In the genomic region with DNA sequence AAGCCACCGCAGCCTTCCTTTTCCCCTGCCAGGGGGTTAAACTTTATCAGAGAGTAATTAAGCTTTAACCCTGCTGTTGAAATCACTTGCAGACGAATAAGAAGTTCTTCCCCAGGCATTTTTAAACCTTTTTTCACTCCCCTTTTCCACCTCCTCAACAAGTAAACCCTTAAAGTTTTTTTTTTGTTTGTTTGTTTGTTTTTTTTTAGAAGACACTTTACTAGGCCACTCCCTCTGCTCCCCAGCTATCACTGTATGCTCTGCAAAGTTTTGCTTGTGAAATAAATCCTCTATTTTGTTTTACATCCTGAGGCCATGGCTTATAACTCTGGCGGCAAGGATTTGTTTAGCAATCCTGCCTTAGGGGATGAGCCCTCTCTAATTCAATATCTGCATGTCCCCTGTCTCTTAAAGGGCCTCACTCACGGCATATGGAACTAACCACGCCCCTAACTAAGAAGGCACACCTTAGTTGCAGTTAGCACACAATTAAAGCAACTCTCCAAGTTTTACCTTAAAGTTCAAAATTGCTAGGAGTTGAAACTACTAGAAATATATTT, we compare ENCODE assay signal across 8 cellular contexts.
DNase-seq lines count a peak whose midpoint lies in the region; ATAC-seq and TF ChIP-seq lines count a peak whose summit lies in the region.

No MANE protein-coding gene starts in this region.

- no peaks in the 10 kb centered on the region for H3K9me3 ChIP-seq in A673 (ENCODE audit: low read depth, low read length, poor library complexity, severe bottlenecking)
- no peaks in the 10 kb centered on the region for H3K9me3 ChIP-seq in iPS-18a (ENCODE audit: control insufficient read depth, low read depth, low read length)

- peak overlapping the region; percentile 72 for H3K9ac ChIP-seq in iPS-18a (ENCODE audit: low read length)

- H3K27me3 ChIP-seq in A673 (replicated peaks; ENCODE audit: insufficient read depth, low read depth, low read length, poor library complexity) (no peaks in the 10 kb centered on the region), iPS-18a (ENCODE audit: control insufficient read depth, insufficient read depth, low read length) (no peaks in the 10 kb centered on the region)

- H3K36me3 ChIP-seq in A673 (ENCODE audit: insufficient read depth, low read length, poor library complexity, severe bottlenecking) (no peaks in the 10 kb centered on the region), iPS-18a (ENCODE audit: control insufficient read depth, low read depth, low read length) (no peaks in the 10 kb centered on the region)

- intact Hi-C loops in A673 (cut with micrococcal nuclease; ENCODE audit: unreplicated experiment), result no loop called here

- peak; percentile 9 for DNase-seq in A673 (ENCODE audit: low spot score)
- DNase-seq in type B pancreatic cell (ENCODE audit: extremely low spot score, unreplicated experiment), result no peak
- no peak for DNase-seq in stimulated activated CD8-positive, alpha-beta memory T cell treated with anti-CD3 and anti-CD28 coated beads, Interleukin-4, amount 100 ng/mL, for 48 hours
- DNase-seq in activated T-cell treated with anti-CD3 and anti-CD28 coated beads, Interleukin-2, amount 50 U/mL, for 72 hours, result no peak
- DNase-seq in HCEC 1CT, result no peak

- no TSS peak for BruUV-seq in A673 (replicated peaks; lab: Mats Ljungman, UMichigan)

- TF ChIP-seq CTCF in A673 (conservative IDR thresholded peaks at IDR 0.05; ENCODE audit: low read depth, low read length) (no peak), type B pancreatic cell (conservative IDR thresholded peaks at IDR 0.05) (no peak)

- H3K36me3 Mint-ChIP-seq in type B pancreatic cell, result peaks cover 13% of the 10 kb centered on the region
- H3K36me3 Mint-ChIP-seq in activated T-cell treated with anti-CD3 and anti-CD28 coated beads, Interleukin-2, amount 50 U/mL, for 72 hours (ENCODE audit: insufficient read depth in 2 of 2), result no peaks in the 10 kb centered on the region

- ATAC-seq in HG02610 (IDR thresholded peaks at IDR 0.05; ENCODE audit: unreplicated experiment) (peak; percentile 30), SK-N-SH treated with all-trans-retinoic acid at 6 μM for 48 hours (peak; percentile 75)
- ATAC-seq in activated T-cell treated with anti-CD3 and anti-CD28 coated beads, Interleukin-2, amount 50 U/mL, for 72 hours (replicated peaks in 1 of 2), result no peak

- H3K27ac Mint-ChIP-seq in type B pancreatic cell, result peak overlapping the region; percentile 89
- H3K27ac Mint-ChIP-seq in activated T-cell treated with anti-CD3 and anti-CD28 coated beads, Interleukin-2, amount 50 U/mL, for 72 hours, result no peak overlapping the region

- no peaks in the 10 kb centered on the region for H3K27me3 Mint-ChIP-seq in type B pancreatic cell
- H3K27me3 Mint-ChIP-seq in activated T-cell treated with anti-CD3 and anti-CD28 coated beads, Interleukin-2, amount 50 U/mL, for 72 hours (ENCODE audit: low read depth), result no peaks in the 10 kb centered on the region

- H3K4me1 ChIP-seq in A673 (ENCODE audit: insufficient read depth, low read length, poor library complexity, severe bottlenecking) (no peaks in the 10 kb centered on the region), iPS-18a (ENCODE audit: control insufficient read depth, low read depth, low read length) (no peaks in the 10 kb centered on the region)

- peak overlapping the region; percentile 49 for H3K4me3 ChIP-seq in A673 (ENCODE audit: low read depth, low read length, poor library complexity, severe bottlenecking)
- H3K4me3 ChIP-seq in iPS-18a (ENCODE audit: low read length), result peak overlapping the region; percentile 69

- H3K4me3 Mint-ChIP-seq in type B pancreatic cell, result peak overlapping the region; percentile 97
- no peak overlapping the region for H3K4me3 Mint-ChIP-seq in activated T-cell treated with anti-CD3 and anti-CD28 coated beads, Interleukin-2, amount 50 U/mL, for 72 hours

- H3K9me3 Mint-ChIP-seq in type B pancreatic cell, result no peaks in the 10 kb centered on the region
- H3K9me3 Mint-ChIP-seq in activated T-cell treated with anti-CD3 and anti-CD28 coated beads, Interleukin-2, amount 50 U/mL, for 72 hours, result peaks cover 2 to 3% of the 10 kb centered on the region in 2 donors

- H3K27ac ChIP-seq in A673 (ENCODE audit: low read depth, low read length, poor library complexity, severe bottlenecking) (peak overlapping the region; percentile 60), iPS-18a (ENCODE audit: low read length) (no peak overlapping the region)

- POLR2A ChIA-PET in A673 (lab: Charles Lee; ENCODE audit: low non-redundant PET), result interaction anchor here (0.6 kb wide), 1 partner anchor 29 kb away, joined by 3 read pairs; no protein-coding TSS in a partner anchor

- peaks cover 13% of the 10 kb centered on the region for H3K4me1 Mint-ChIP-seq in type B pancreatic cell (ENCODE audit: unreplicated experiment)
- no peaks in the 10 kb centered on the region for H3K4me1 Mint-ChIP-seq in activated T-cell treated with anti-CD3 and anti-CD28 coated beads, Interleukin-2, amount 50 U/mL, for 72 hours (ENCODE audit: low read depth)

- CTCF ChIA-PET in A673 (lab: Charles Lee), result no interaction called here

TF ChIP-seq in SK-N-SH treated with all-trans-retinoic acid at 6 μM for 48 hours, 23 proteins besides CTCF, POLR2A, EP300 and RAD21 (continues in another document):
- TF ChIP-seq TCF4 (CRISPR knock-in tag; IDR thresholded peaks at IDR 0.05; ENCODE audit: borderline replicate concordance), result no peak
- no peak for TF ChIP-seq GLIS3 (CRISPR knock-in tag; IDR thresholded peaks at IDR 0.05)
- TF ChIP-seq, protein P1, sequence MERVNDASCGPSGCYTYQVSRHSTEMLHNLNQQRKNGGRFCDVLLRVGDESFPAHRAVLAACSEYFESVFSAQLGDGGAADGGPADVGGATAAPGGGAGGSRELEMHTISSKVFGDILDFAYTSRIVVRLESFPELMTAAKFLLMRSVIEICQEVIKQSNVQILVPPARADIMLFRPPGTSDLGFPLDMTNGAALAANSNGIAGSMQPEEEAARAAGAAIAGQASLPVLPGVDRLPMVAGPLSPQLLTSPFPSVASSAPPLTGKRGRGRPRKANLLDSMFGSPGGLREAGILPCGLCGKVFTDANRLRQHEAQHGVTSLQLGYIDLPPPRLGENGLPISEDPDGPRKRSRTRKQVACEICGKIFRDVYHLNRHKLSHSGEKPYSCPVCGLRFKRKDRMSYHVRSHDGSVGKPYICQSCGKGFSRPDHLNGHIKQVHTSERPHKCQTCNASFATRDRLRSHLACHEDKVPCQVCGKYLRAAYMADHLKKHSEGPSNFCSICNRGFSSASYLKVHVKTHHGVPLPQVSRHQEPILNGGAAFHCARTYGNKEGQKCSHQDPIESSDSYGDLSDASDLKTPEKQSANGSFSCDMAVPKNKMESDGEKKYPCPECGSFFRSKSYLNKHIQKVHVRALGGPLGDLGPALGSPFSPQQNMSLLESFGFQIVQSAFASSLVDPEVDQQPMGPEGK (CRISPR knock-in tag; IDR thresholded peaks at IDR 0.05; ENCODE audit: borderline replicate concordance), result no peak
- no peak for TF ChIP-seq BACH2 (CRISPR knock-in tag; IDR thresholded peaks at IDR 0.05; ENCODE audit: borderline replicate concordance)
- no peak for TF ChIP-seq ZNF70 (CRISPR knock-in tag; IDR thresholded peaks at IDR 0.05)
- no peak for TF ChIP-seq CSDC2 (CRISPR knock-in tag; IDR thresholded peaks at IDR 0.05)
- TF ChIP-seq, protein P2, sequence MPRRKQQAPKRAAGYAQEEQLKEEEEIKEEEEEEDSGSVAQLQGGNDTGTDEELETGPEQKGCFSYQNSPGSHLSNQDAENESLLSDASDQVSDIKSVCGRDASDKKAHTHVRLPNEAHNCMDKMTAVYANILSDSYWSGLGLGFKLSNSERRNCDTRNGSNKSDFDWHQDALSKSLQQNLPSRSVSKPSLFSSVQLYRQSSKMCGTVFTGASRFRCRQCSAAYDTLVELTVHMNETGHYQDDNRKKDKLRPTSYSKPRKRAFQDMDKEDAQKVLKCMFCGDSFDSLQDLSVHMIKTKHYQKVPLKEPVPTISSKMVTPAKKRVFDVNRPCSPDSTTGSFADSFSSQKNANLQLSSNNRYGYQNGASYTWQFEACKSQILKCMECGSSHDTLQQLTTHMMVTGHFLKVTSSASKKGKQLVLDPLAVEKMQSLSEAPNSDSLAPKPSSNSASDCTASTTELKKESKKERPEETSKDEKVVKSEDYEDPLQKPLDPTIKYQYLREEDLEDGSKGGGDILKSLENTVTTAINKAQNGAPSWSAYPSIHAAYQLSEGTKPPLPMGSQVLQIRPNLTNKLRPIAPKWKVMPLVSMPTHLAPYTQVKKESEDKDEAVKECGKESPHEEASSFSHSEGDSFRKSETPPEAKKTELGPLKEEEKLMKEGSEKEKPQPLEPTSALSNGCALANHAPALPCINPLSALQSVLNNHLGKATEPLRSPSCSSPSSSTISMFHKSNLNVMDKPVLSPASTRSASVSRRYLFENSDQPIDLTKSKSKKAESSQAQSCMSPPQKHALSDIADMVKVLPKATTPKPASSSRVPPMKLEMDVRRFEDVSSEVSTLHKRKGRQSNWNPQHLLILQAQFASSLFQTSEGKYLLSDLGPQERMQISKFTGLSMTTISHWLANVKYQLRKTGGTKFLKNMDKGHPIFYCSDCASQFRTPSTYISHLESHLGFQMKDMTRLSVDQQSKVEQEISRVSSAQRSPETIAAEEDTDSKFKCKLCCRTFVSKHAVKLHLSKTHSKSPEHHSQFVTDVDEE (CRISPR knock-in tag; IDR thresholded peaks at IDR 0.05), result no peak
- TF ChIP-seq ZFP3 (CRISPR knock-in tag; IDR thresholded peaks at IDR 0.05), result no peak
- no peak for TF ChIP-seq ZFP30 (CRISPR knock-in tag; IDR thresholded peaks at IDR 0.05)
- TF ChIP-seq, protein P3, sequence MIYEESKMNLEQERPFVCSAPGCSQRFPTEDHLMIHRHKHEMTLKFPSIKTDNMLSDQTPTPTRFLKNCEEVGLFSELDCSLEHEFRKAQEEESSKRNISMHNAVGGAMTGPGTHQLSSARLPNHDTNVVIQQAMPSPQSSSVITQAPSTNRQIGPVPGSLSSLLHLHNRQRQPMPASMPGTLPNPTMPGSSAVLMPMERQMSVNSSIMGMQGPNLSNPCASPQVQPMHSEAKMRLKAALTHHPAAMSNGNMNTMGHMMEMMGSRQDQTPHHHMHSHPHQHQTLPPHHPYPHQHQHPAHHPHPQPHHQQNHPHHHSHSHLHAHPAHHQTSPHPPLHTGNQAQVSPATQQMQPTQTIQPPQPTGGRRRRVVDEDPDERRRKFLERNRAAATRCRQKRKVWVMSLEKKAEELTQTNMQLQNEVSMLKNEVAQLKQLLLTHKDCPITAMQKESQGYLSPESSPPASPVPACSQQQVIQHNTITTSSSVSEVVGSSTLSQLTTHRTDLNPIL (CRISPR knock-in tag; IDR thresholded peaks at IDR 0.05; ENCODE audit: low read depth), result no peak
- no peak for TF ChIP-seq ZNF8 (CRISPR knock-in tag; IDR thresholded peaks at IDR 0.05)

Comparison
In these comparisons a context has a peak if more than half of its experiments do, and no peak if none do; other contexts are left out.
1. ATAC-seq: peak in HG02610 (single experiment) and SK-N-SH treated with all-trans-retinoic acid at 6 μM for 48 hours (single experiment); none in activated T-cell treated with anti-CD3 and anti-CD28 coated beads, Interleukin-2, amount 50 U/mL, for 72 hours (0 of 2).